2 cellular contexts compared by ENCODE assay signal in the genomic region with DNA sequence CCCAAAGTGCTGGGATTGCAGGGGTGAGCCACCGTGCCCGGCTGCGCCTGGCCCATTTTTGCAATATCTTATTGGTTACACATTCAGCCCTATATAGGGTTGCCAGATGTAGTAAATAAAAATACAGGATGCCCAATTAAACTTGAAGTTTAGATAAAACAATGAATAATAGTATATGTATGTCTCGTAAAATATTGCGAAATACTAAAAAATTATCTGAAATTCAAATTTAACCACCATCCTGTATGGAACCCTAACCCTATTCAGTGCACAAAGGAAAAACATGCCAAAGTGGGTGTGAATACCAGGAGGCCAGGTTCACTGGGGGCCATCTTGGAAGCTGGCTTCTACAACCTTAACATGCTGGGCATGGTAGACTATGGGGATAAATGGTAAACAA.
TF ChIP-seq lines count a peak whose summit lies in the region.

No MANE protein-coding gene starts in this region.

TF ChIP-seq in liver, 16 proteins besides CTCF, POLR2A, EP300 and RAD21 (continued from another document):
- TF ChIP-seq ATF3 (IDR thresholded peaks at IDR 0.05) (no peak), JUND (IDR thresholded peaks at IDR 0.05) (no peak), HNF4A (conservative IDR thresholded peaks at IDR 0.05) (no peak), FOXA1 (IDR thresholded peaks at IDR 0.05) (no peak), FOXA2 (IDR thresholded peaks at IDR 0.05) (no peak), EGR1 (IDR thresholded peaks at IDR 0.05; ENCODE audit: low read depth in 2 of 2) (no peak)

TF ChIP-seq in SK-N-SH, 30 proteins besides CTCF, POLR2A, EP300 and RAD21 (continued from another document):
- TF ChIP-seq ZBTB33 (IDR thresholded peaks at IDR 0.05; ENCODE audit: borderline replicate concordance, low read depth) (no peak), USF2 (IDR thresholded peaks at IDR 0.05; ENCODE audit: borderline replicate concordance, low read depth, low read length) (no peak), FOXM1 (IDR thresholded peaks at IDR 0.05; ENCODE audit: low read depth) (no peak), NFIC (IDR thresholded peaks at IDR 0.05; ENCODE audit: borderline replicate concordance) (no peak), NRF1 (IDR thresholded peaks at IDR 0.05; ENCODE audit: low read depth, low read length) (no peak), CHD2 (IDR thresholded peaks at IDR 0.05; ENCODE audit: low read length, partially characterized antibody) (no peak), GABPA (IDR thresholded peaks at IDR 0.05; ENCODE audit: low read depth) (no peak), RXRA (IDR thresholded peaks at IDR 0.05; ENCODE audit: borderline replicate concordance, low read depth) (no peak), REST (IDR thresholded peaks at IDR 0.05; ENCODE audit: low read depth, low read length) (no peak), MAX (IDR thresholded peaks at IDR 0.05; ENCODE audit: low read depth) (no peak), ELF1 (IDR thresholded peaks at IDR 0.05) (no peak), RCOR1 (IDR thresholded peaks at IDR 0.05; ENCODE audit: low read length) (no peak), FOXJ3 (CRISPR knock-in tag; IDR thresholded peaks at IDR 0.05) (no peak)
- TF ChIP-seq, protein P1, sequence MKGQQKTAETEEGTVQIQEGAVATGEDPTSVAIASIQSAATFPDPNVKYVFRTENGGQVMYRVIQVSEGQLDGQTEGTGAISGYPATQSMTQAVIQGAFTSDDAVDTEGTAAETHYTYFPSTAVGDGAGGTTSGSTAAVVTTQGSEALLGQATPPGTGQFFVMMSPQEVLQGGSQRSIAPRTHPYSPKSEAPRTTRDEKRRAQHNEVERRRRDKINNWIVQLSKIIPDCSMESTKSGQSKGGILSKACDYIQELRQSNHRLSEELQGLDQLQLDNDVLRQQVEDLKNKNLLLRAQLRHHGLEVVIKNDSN (IDR thresholded peaks at IDR 0.05; ENCODE audit: borderline replicate concordance, low read depth), result no peak
